ENCODE assay signal across 8 cellular contexts in genomic region chr10:35127289-35127891, GRCh38. TPM values are rescaled to one million over a fixed set of nuclear protein-coding genes. Genes with fewer than 3 reads are reported as not detected.
A peak's percentile ranks its signal among the peaks of the same experiment; 100 is the strongest.
DNase-seq lines count a peak whose midpoint lies in the region; ATAC-seq and TF ChIP-seq lines count a peak whose summit lies in the region.

No MANE protein-coding gene starts in this region.

- H3K4me1 Mint-ChIP-seq in dendritic cell treated with granulocyte-macrophage colony-stimulating factor and Interleukin-4, amounts not matched to agents 40 ng/mL and 50 ng/mL, for 4 days (ENCODE audit: low read depth) = peaks cover 27% of the 10 kb centered on the region

- H3K27ac Mint-ChIP-seq in dendritic cell treated with granulocyte-macrophage colony-stimulating factor and Interleukin-4, amounts not matched to agents 40 ng/mL and 50 ng/mL, for 4 days = peak overlapping the region; percentile 98

- H3K4me3 Mint-ChIP-seq in dendritic cell treated with granulocyte-macrophage colony-stimulating factor and Interleukin-4, amounts not matched to agents 40 ng/mL and 50 ng/mL, for 4 days = peak overlapping the region; percentile 84

- 0 to 1% methylated on average over 34 to 52 of the region's 56 CpGs for WGBS in lower leg skin, 2 donors

- TF ChIP-seq CTCF in 22Rv1 (IDR thresholded peaks at IDR 0.05) (no peak), lower leg skin (IDR thresholded peaks at IDR 0.05) (no peak)

- peaks cover 15% of the 10 kb centered on the region for H3K36me3 Mint-ChIP-seq in dendritic cell treated with granulocyte-macrophage colony-stimulating factor and Interleukin-4, amounts not matched to agents 40 ng/mL and 50 ng/mL, for 4 days (ENCODE audit: low read depth)

- TF ChIP-seq POLR2A in lower leg skin (IDR thresholded peaks at IDR 0.05) = no peak

- peak overlapping the region; percentile 98 for H3K27ac ChIP-seq in 22Rv1

- no peaks in the 10 kb centered on the region for H3K9me3 Mint-ChIP-seq in dendritic cell treated with granulocyte-macrophage colony-stimulating factor and Interleukin-4, amounts not matched to agents 40 ng/mL and 50 ng/mL, for 4 days

- intact Hi-C loops in dendritic cell treated with granulocyte-macrophage colony-stimulating factor and Interleukin-4, amounts not matched to agents 40 ng/mL and 50 ng/mL, for 4 days (cut with micrococcal nuclease) = loop anchor here (1.0 to 10.0 kb wide), 4 partner anchors 64 to 323 kb away; partner anchors contain the start of gene CCNY
- intact Hi-C loops in lower leg skin (cut with DNase I; ENCODE audit: low total_unique reads) = no loop called here

- H3K27me3 Mint-ChIP-seq in dendritic cell treated with granulocyte-macrophage colony-stimulating factor and Interleukin-4, amounts not matched to agents 40 ng/mL and 50 ng/mL, for 4 days = no peaks in the 10 kb centered on the region

- H3K4me3 ChIP-seq in lower leg skin (ENCODE audit: low read depth, poor library complexity, severe bottlenecking) = peak overlapping the region; percentile 83

- peak; percentile 9 for ATAC-seq in GM18868 (IDR thresholded peaks at IDR 0.05; ENCODE audit: unreplicated experiment)
- ATAC-seq in HG03108 (IDR thresholded peaks at IDR 0.05; ENCODE audit: unreplicated experiment) = no peak

- peak; percentile 62 for DNase-seq in LHCN-M2 (ENCODE audit: low read depth)
- peak; percentile 62 for DNase-seq in activated CD4-positive, alpha-beta T cell treated with anti-CD3 and anti-CD28 coated beads, Interleukin-2, amount 50 U/mL, for 1 hour
- peak; percentile 45 to 95 for DNase-seq in lower leg skin (ENCODE audit: low spot score in 2 of 2)
- DNase-seq in stimulated activated CD4-positive, alpha-beta T cell treated with anti-CD3 and anti-CD28 coated beads, Interleukin-4, amount 100 ng/mL, for 4 hours = peak; percentile 49 to 57

RNA-seq across cellular contexts. Expression of gene CREM, which starts 0.7 kb away (rescaled TPM):
- 36.7 and 43.0 TPM in 2 replicates for total RNA-seq in LHCN-M2 (2014; rRNA removed)
- polyA plus RNA-seq in LHCN-M2 (2012) = 16.9 TPM
- 10 to 100 TPM in 2 of 4 donors, 1 to 10 TPM in 2; 8.3 to 15.7 (median 10.9) TPM for total RNA-seq in lower leg skin

RNA-seq across cellular contexts. Expression of gene CUL2, which starts 37.2 kb away (rescaled TPM):
- total RNA-seq in LHCN-M2 (2014; rRNA removed) = 38.9 and 39.1 TPM in 2 replicates
- 14.7 TPM for polyA plus RNA-seq in LHCN-M2 (2012)
- total RNA-seq in lower leg skin = 10 to 100 TPM; 15.0 to 18.7 (median 17.5) TPM
